11 cellular contexts compared by ENCODE assay signal in the genomic region with DNA sequence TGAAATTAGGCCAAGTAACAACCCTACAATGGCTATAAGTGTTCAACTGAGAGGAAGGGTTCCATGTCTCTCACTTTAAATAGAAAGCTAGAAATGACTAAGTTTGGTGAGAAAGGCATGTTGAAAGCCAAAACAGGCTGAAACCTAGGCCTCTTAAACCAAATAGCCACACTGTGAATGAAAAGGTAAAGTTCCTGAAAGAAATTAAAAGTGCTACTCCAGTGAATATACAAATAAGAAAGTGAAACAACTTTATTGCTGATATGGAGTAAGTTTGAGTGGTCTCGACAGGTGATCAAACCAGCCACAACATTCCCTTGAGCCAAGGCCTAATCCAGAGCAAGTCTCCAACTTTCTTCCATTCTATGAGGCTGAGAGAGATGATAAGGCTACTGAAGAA.
DNase-seq lines count a peak whose midpoint lies in the region; ATAC-seq and TF ChIP-seq lines count a peak whose summit lies in the region.
"Had no signal": no experiment of that assay in that cellular context is flagged by ENCODE, and none has a peak within 500 bp of the region (broad histone marks: within the 10 kb centered on the region; RNA-seq: fewer than 3 reads in every experiment).

No MANE protein-coding gene starts in this region.

- CTCF ChIA-PET in MCF 10A (lab: Yijun Ruan, JAX) = interaction anchor here (0.6 kb wide), 1 partner anchor 404 kb away, joined by 8 read pairs; no protein-coding TSS in a partner anchor

- ATAC-seq in CD4-positive, CD25-positive, alpha-beta regulatory T cell (ENCODE audit: low read depth in 2 of 2) = no peak
- peak; percentile 97 for ATAC-seq in GM19025 (IDR thresholded peaks at IDR 0.05; ENCODE audit: low read depth, unreplicated experiment)
- peak; percentile 77 for ATAC-seq in HG02763 (IDR thresholded peaks at IDR 0.05; ENCODE audit: unreplicated experiment)
- peak; percentile 88 for ATAC-seq in HG03571 (IDR thresholded peaks at IDR 0.05; ENCODE audit: unreplicated experiment)
- ATAC-seq: Panc1 had no signal

- peaks cover 52 to 84% (median 72%) of the 10 kb centered on the region in 4 donors for H3K4me1 Mint-ChIP-seq in CD4-positive, CD25-positive, alpha-beta regulatory T cell
- H3K4me1 Mint-ChIP-seq in MCF 10A (ENCODE audit: insufficient read depth, unreplicated experiment) = no peaks in the 10 kb centered on the region

- H3K27me3 Mint-ChIP-seq in CD4-positive, CD25-positive, alpha-beta regulatory T cell = no peaks in the 10 kb centered on the region
- no peaks in the 10 kb centered on the region for H3K27me3 Mint-ChIP-seq in MCF 10A (ENCODE audit: insufficient read depth, unreplicated experiment)

- H3K27me3 ChIP-seq in CD4-positive, CD25-positive, alpha-beta regulatory T cell (ENCODE audit: control insufficient read depth, insufficient read depth, low read length) = no peaks in the 10 kb centered on the region

- POLR2A ChIA-PET in MCF 10A (lab: Yijun Ruan, JAX) = no interaction called here

- intact Hi-C loops in MCF 10A (cut with micrococcal nuclease) = no loop called here
- intact Hi-C loops in posterior vena cava (cut with DNase I) = no loop called here

- no TSS peak for BruUV-seq in MCF 10A (replicated peaks; lab: Mats Ljungman, UMichigan)

- no peak for TF ChIP-seq CTCF in MCF 10A (IDR thresholded peaks at IDR 0.05; ENCODE audit: unreplicated experiment)

- peak overlapping the region in 2 of 4 donors; percentile 8 to 31 for H3K4me3 Mint-ChIP-seq in CD4-positive, CD25-positive, alpha-beta regulatory T cell
- H3K4me3 Mint-ChIP-seq in MCF 10A (ENCODE audit: unreplicated experiment) = no peak overlapping the region

- H3K9me3 Mint-ChIP-seq in CD4-positive, CD25-positive, alpha-beta regulatory T cell = peaks cover 0 to 2% (median 0%) of the 10 kb centered on the region in 7 donors
- H3K9me3 Mint-ChIP-seq in MCF 10A (ENCODE audit: unreplicated experiment) = no peaks in the 10 kb centered on the region

- peak overlapping the region; percentile 13 for H3K4me3 ChIP-seq in CD4-positive, CD25-positive, alpha-beta regulatory T cell (ENCODE audit: low read depth, low read length)
- H3K4me3 ChIP-seq: coronary artery had no signal

- H3K36me3 ChIP-seq in CD4-positive, CD25-positive, alpha-beta regulatory T cell (ENCODE audit: control insufficient read depth, insufficient read depth, low read length) = no peaks in the 10 kb centered on the region

- peak in 1 of 3 donors; percentile 20 for DNase-seq in CD4-positive, CD25-positive, alpha-beta regulatory T cell
- DNase-seq in MCF 10A (ENCODE audit: unreplicated experiment) (no peak), GM19238 (ENCODE audit: insufficient read length, low spot score) (no peak), posterior vena cava (ENCODE audit: low spot score) (no peak), SKM-1 (lab: John Stamatoyannopoulos, UW; ENCODE audit: unreplicated experiment) (no peak)
- DNase-seq: stimulated activated CD4-positive, alpha-beta T cell treated with anti-CD3 and anti-CD28 coated beads, Interleukin-4, amount 100 ng/mL, for 1 hour had no signal

- H3K27ac ChIP-seq in CD4-positive, CD25-positive, alpha-beta regulatory T cell (ENCODE audit: insufficient read depth, low read length, poor library complexity, severe bottlenecking) = no peak overlapping the region
- H3K27ac ChIP-seq: coronary artery had no signal

- H3K27ac Mint-ChIP-seq in CD4-positive, CD25-positive, alpha-beta regulatory T cell = peak overlapping the region in 2 of 3 donors; percentile 35 to 76
- no peak overlapping the region for H3K27ac Mint-ChIP-seq in MCF 10A (ENCODE audit: low read depth, unreplicated experiment)

- no peaks in the 10 kb centered on the region for H3K9me3 ChIP-seq in CD4-positive, CD25-positive, alpha-beta regulatory T cell (ENCODE audit: control insufficient read depth in 2 of 2, low read length in 2 of 2)

- H3K36me3 Mint-ChIP-seq in CD4-positive, CD25-positive, alpha-beta regulatory T cell = peaks cover 20% of the 10 kb centered on the region
- no peaks in the 10 kb centered on the region for H3K36me3 Mint-ChIP-seq in MCF 10A (ENCODE audit: insufficient read depth, unreplicated experiment)

- peaks cover 11% of the 10 kb centered on the region for H3K4me1 ChIP-seq in CD4-positive, CD25-positive, alpha-beta regulatory T cell (ENCODE audit: control insufficient read depth, insufficient read depth, low read length, poor library complexity, severe bottlenecking)

Comparison
In these comparisons a context has a peak if more than half of its experiments do, and no peak if none do; other contexts are left out.
1. ATAC-seq: peak in GM19025 (single experiment), HG02763 (single experiment) and HG03571 (single experiment); none in CD4-positive, CD25-positive, alpha-beta regulatory T cell (0 of 2).